ENCODE assay signal across 10 cellular contexts in genomic region chr3:114756506-114757279, GRCh38.
DNase-seq lines count a peak whose midpoint lies in the region; ATAC-seq and TF ChIP-seq lines count a peak whose summit lies in the region.
"Had no signal": no experiment of that assay in that cellular context is flagged by ENCODE, and none has a peak within 500 bp of the region (broad histone marks: within the 10 kb centered on the region; RNA-seq: fewer than 3 reads in every experiment).

No MANE protein-coding gene starts in this region.

- BruUV-seq in Calu3 (replicated peaks; lab: Mats Ljungman, UMichigan): no TSS peak

- H3K27ac Mint-ChIP-seq in Calu3 (ENCODE audit: unreplicated experiment): no peak overlapping the region
- H3K27ac Mint-ChIP-seq in nephron progenitor cell: no peak overlapping the region
- H3K27ac Mint-ChIP-seq: CD4-positive, alpha-beta memory T cell had no signal

- CTCF ChIA-PET in Calu3 (lab: Charles Lee): no interaction called here

- DNase-seq in AG09309 (ENCODE audit: low read depth): peak; percentile 62
- no peak for DNase-seq in left ventricle myocardium superior
- DNase-seq in Calu3: no peak
- no peak for DNase-seq in nephron progenitor cell
- DNase-seq in activated CD4-positive, CD25-positive, alpha-beta regulatory T cell (lab: John Stamatoyannopoulos, UW): no peak
- no peak for DNase-seq in activated T-cell treated with anti-CD3 and anti-CD28 coated beads, Interleukin-2, amount 50 U/mL, for 1 hour
- DNase-seq: CD4-positive, alpha-beta memory T cell; NCI-H1092 had no signal

- no peak overlapping the region for H3K4me3 Mint-ChIP-seq in Calu3 (ENCODE audit: low read depth, unreplicated experiment)
- no peak overlapping the region for H3K4me3 Mint-ChIP-seq in nephron progenitor cell
- H3K4me3 Mint-ChIP-seq: CD4-positive, alpha-beta memory T cell had no signal

- ATAC-seq in GM19463 (IDR thresholded peaks at IDR 0.05; ENCODE audit: unreplicated experiment): peak; percentile 70
- ATAC-seq in HG03342 (IDR thresholded peaks at IDR 0.05; ENCODE audit: unreplicated experiment): peak; percentile 84
- peak; percentile 78 for ATAC-seq in left ventricle myocardium superior

- TF ChIP-seq CTCF in AG09309 (IDR thresholded peaks at IDR 0.05; ENCODE audit: control insufficient read depth, insufficient read depth, low read depth, low read length, missing control alignments) (no peak), Calu3 (IDR thresholded peaks at IDR 0.05; ENCODE audit: unreplicated experiment) (no peak), nephron progenitor cell (IDR thresholded peaks at IDR 0.05) (no peak)

- H3K9me3 Mint-ChIP-seq in Calu3 (ENCODE audit: low read depth, unreplicated experiment): no peaks in the 10 kb centered on the region
- H3K9me3 Mint-ChIP-seq in nephron progenitor cell: no peaks in the 10 kb centered on the region
- H3K9me3 Mint-ChIP-seq: CD4-positive, alpha-beta memory T cell had no signal

- H3K4me3 ChIP-seq in AG09309 (ENCODE audit: control insufficient read depth, low read depth, low read length): no peak overlapping the region

- H3K4me1 Mint-ChIP-seq in Calu3 (ENCODE audit: low read depth, unreplicated experiment) (peaks cover 11% of the 10 kb centered on the region), nephron progenitor cell (no peaks in the 10 kb centered on the region)

- H3K36me3 Mint-ChIP-seq in Calu3 (ENCODE audit: insufficient read depth, unreplicated experiment): peaks cover 11% of the 10 kb centered on the region
- no peaks in the 10 kb centered on the region for H3K36me3 Mint-ChIP-seq in nephron progenitor cell (ENCODE audit: low read depth)

- H3K27me3 Mint-ChIP-seq in Calu3 (ENCODE audit: unreplicated experiment) (no peaks in the 10 kb centered on the region), nephron progenitor cell (ENCODE audit: low read depth, poor library complexity) (no peaks in the 10 kb centered on the region)
- H3K27me3 Mint-ChIP-seq: CD4-positive, alpha-beta memory T cell had no signal

- intact Hi-C loops in left ventricle myocardium superior (cut with micrococcal nuclease) (no loop called here), Calu3 (cut with micrococcal nuclease; ENCODE audit: unreplicated experiment) (no loop called here)
